Comparison of ENCODE assay signal across 16 cellular contexts in the genomic region with DNA sequence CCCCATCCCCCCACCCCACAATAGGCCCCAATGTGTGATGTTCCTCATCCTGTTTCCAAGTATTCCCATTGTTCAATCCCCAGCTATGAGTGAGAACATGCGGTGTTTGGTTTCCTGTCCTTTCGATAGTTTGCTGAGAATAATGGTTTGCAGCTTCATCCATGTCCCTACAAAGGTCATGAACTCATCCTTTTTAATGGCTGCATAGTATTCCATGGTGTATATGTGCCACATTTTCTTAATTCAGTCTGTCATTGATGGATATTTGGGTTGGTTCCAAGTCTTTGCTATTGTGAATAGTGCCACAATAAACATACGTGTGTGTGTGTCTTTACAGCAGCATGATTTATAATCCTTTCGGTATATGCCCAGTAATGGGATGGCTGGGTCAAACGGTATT. TPM values are rescaled to one million over a fixed set of nuclear protein-coding genes. Genes with fewer than 3 reads are reported as not detected.
"Had no signal": no experiment of that assay in that cellular context is flagged by ENCODE, and none has a peak within 500 bp of the region (broad histone marks: within the 10 kb centered on the region; RNA-seq: fewer than 3 reads in every experiment).

No MANE protein-coding gene starts in this region.

RNA-seq across cellular contexts. Expression of a gene that starts 19.6 kb away (rescaled TPM):
- total RNA-seq: ascending aorta, astrocyte, bronchial epithelial cell, cardiac muscle cell, cerebellum, chondrocyte had no signal
- polyA plus RNA-seq: aorta, cardiac muscle cell had no signal

RNA-seq across cellular contexts. Expression of a gene that starts 32.9 kb away (rescaled TPM):
- total RNA-seq: ascending aorta had no signal

RNA-seq across cellular contexts. Expression of a gene that starts 37.0 kb away (rescaled TPM):
- total RNA-seq: activated naive CD4-positive, alpha-beta T cell treated with anti-CD3 and anti-CD28 coated beads for 36 hours; activated T-helper 1 cell treated with anti-CD3 and anti-CD28 coated beads, Interleukin-12 subunit alpha, Interleukin-12 subunit beta, Interleukin-2, Interleukin-4 antibody, amounts not matched to agents 30 ng/mL and 10 ng/mL and 1 ng/mL, durations not matched to agents 14 hours and 24 hours and 36 hours; activated T-helper 17 cell treated with anti-CD3 and anti-CD28 coated beads, Interleukin-2, amount 50 U/mL, for 72 hours; ascending aorta; bronchial epithelial cell; cardiac muscle cell; cardiac septum; chondrocyte had no signal
- polyA plus RNA-seq: adrenal gland, cardiac muscle cell had no signal

RNA-seq across cellular contexts. Expression of a gene that starts 52.4 kb away (rescaled TPM):
- total RNA-seq: activated naive CD4-positive, alpha-beta T cell treated with anti-CD3 and anti-CD28 coated beads for 36 hours; activated naive CD4-positive, alpha-beta T cell treated with anti-CD3 and anti-CD28 coated beads, Interleukin-2, amount 50 U/mL, for 72 hours; activated T-helper 1 cell treated with anti-CD3 and anti-CD28 coated beads, Interleukin-12 subunit alpha, Interleukin-12 subunit beta, Interleukin-2, Interleukin-4 antibody, amounts not matched to agents 30 ng/mL and 10 ng/mL and 1 ng/mL, durations not matched to agents 14 hours and 24 hours and 36 hours; activated T-helper 17 cell treated with anti-CD3 and anti-CD28 coated beads, Interleukin-2, amount 50 U/mL, for 72 hours; activated T-helper 2 cell treated with anti-CD3 and anti-CD28 coated beads, Interferon-gamma antibody, Interleukin-2, Interleukin-4, amounts not matched to agents 10 μg/mL and 5 μg/mL and 100 μg/mL, durations not matched to agents 14 hours and 24 hours and 36 hours; adrenal gland; aorta; ascending aorta; body of pancreas; breast epithelium; bronchial epithelial cell; cardiac muscle cell; cardiac septum; chondrocyte had no signal
- polyA plus RNA-seq: aorta had no signal
